ENCODE assay signal across 8 cellular contexts in genomic region chr16:82368041-82368440, GRCh38.
DNase-seq lines count a peak whose midpoint lies in the region; ATAC-seq, FAIRE-seq and TF ChIP-seq lines count a peak whose summit lies in the region.

No MANE protein-coding gene starts in this region.

- no peaks in the 10 kb centered on the region for H3K79me2 ChIP-seq in GM12878 (ENCODE audit: control insufficient read depth, insufficient read depth, low read length)

- TF ChIP-seq CTCF in Caco-2 (IDR thresholded peaks at IDR 0.05; ENCODE audit: insufficient read depth in 1 of 2, low read depth in 1 of 2, low read length in 1 of 2, severe bottlenecking in 1 of 2, unreplicated experiment in 1 of 2) (peak; percentile 46 to 63), GM12878 (IDR thresholded peaks at IDR 0.05 in 2 of 3, conservative IDR thresholded peaks at IDR 0.05 in 1 of 3; ENCODE audit: control insufficient read depth in 2 of 3, extremely low read depth in 1 of 3, insufficient read depth in 1 of 3, low read depth in 3 of 3, low read length in 3 of 3) (peak; percentile 17 to 31 (median 29); a peak in 2 of 6 replicates), kidney epithelial cell (IDR thresholded peaks at IDR 0.05; ENCODE audit: insufficient read depth, low read length, poor library complexity, severe bottlenecking) (peak; percentile 29)

- H3K9me3 ChIP-seq in Caco-2 (no peaks in the 10 kb centered on the region), GM12878 (replicated peaks; ENCODE audit: control insufficient read depth, insufficient read depth, low read length) (no peaks in the 10 kb centered on the region)

- H3K27me3 ChIP-seq in Caco-2 (replicated peaks; ENCODE audit: control insufficient read depth, insufficient read depth, low read length) (no peaks in the 10 kb centered on the region; the same call in 1 of the 2 replicates), GM12878 (replicated peaks in 1 of 2; ENCODE audit: control insufficient read depth in 2 of 2, insufficient read depth in 2 of 2, low read length in 1 of 2) (no peaks in the 10 kb centered on the region), kidney epithelial cell (ENCODE audit: control insufficient read depth, insufficient read depth, low read length) (no peaks in the 10 kb centered on the region)

- no peak overlapping the region for H3K4me3 Mint-ChIP-seq in Caco-2 (ENCODE audit: unreplicated experiment)
- no peak overlapping the region for H3K4me3 Mint-ChIP-seq in stimulated activated memory B cell treated with anti-CD40 and anti-IgM and Interleukin-4, amounts not matched to agents 10 μg/mL and 1 μg/mL and 100 μg/mL, for 72 hours
- no peak overlapping the region for H3K4me3 Mint-ChIP-seq in T-helper 2 cell treated with Interferon-gamma antibody and Interleukin-4, amounts not matched to agents 5 μg/mL and 100 μg/mL, for 36 hours

- no peak overlapping the region for H3K4me2 ChIP-seq in GM12878 (ENCODE audit: control insufficient read depth, insufficient read depth)

- no peak overlapping the region for H2AFZ ChIP-seq in GM12878 (ENCODE audit: control insufficient read depth, low read depth, low read length)

- no peaks in the 10 kb centered on the region for H4K20me1 ChIP-seq in GM12878 (ENCODE audit: control insufficient read depth, insufficient read depth)

- RAD21 ChIA-PET in GM12878 (lab: Charles Lee; ENCODE audit: unreplicated experiment): interaction anchor here (1.5 kb wide), 1 partner anchor 88 kb away, joined by 5 read pairs; no protein-coding TSS in a partner anchor

- POLR2A ChIA-PET in Caco-2 (lab: Charles Lee): no interaction called here
- POLR2A ChIA-PET in GM12878 (lab: Charles Lee): no interaction called here

- peak; percentile 62; the same call in 2 of the 3 replicates for ATAC-seq in GM12878
- no peak for ATAC-seq in stimulated activated memory B cell treated with anti-CD40 and anti-IgM and Interleukin-4, amounts not matched to agents 10 μg/mL and 1 μg/mL and 100 μg/mL, for 72 hours
- no peak for ATAC-seq in GM21786 (IDR thresholded peaks at IDR 0.05; ENCODE audit: unreplicated experiment)

- no peak overlapping the region for H3K27ac ChIP-seq in GM12878 (ENCODE audit: control insufficient read depth, insufficient read depth)

- BruUV-seq in Caco-2 (replicated peaks; lab: Mats Ljungman, UMichigan): no TSS peak
- no TSS peak for BruUV-seq in GM12878 (replicated peaks; lab: Mats Ljungman, UMichigan)

- DNase-seq in Caco-2 (peak; percentile 62), HT1080 (ENCODE audit: low read depth) (peak; percentile 50), GM12878 (ENCODE audit: low read depth, low spot score) (no peak), kidney epithelial cell (ENCODE audit: low read depth) (no peak), cerebellar nuclear complex (lab: John Stamatoyannopoulos, UW) (no peak)
- DNase-seq in T-helper 2 cell treated with Interferon-gamma antibody and Interleukin-4, amounts not matched to agents 5 μg/mL and 100 μg/mL, for 36 hours (ENCODE audit: low spot score): no peak

- no peaks in the 10 kb centered on the region for H3K36me3 ChIP-seq in Caco-2 (ENCODE audit: control insufficient read depth, insufficient read depth, low read length)
- no peaks in the 10 kb centered on the region for H3K36me3 ChIP-seq in GM12878 (ENCODE audit: control insufficient read depth in 2 of 2, insufficient read depth in 2 of 2, low read length in 1 of 2)
- H3K36me3 ChIP-seq in kidney epithelial cell (ENCODE audit: control insufficient read depth, insufficient read depth, low read length): no peaks in the 10 kb centered on the region

- H3K9me3 Mint-ChIP-seq in Caco-2 (ENCODE audit: unreplicated experiment): no peaks in the 10 kb centered on the region
- H3K9me3 Mint-ChIP-seq in stimulated activated memory B cell treated with anti-CD40 and anti-IgM and Interleukin-4, amounts not matched to agents 10 μg/mL and 1 μg/mL and 100 μg/mL, for 72 hours: no peaks in the 10 kb centered on the region
- H3K9me3 Mint-ChIP-seq in T-helper 2 cell treated with Interferon-gamma antibody and Interleukin-4, amounts not matched to agents 5 μg/mL and 100 μg/mL, for 36 hours: no peaks in the 10 kb centered on the region

- CTCF ChIA-PET in Caco-2 (lab: Charles Lee): interaction anchor here (0.6 to 1.2 kb wide), 13 partner anchors 40 to 769 kb away, joined by 3 to 27 read pairs (median 5); no protein-coding TSS in a partner anchor
- CTCF ChIA-PET in GM12878 (lab: Yijun Ruan, JAX): interaction anchor here (0.6 to 1.3 kb wide), 4 partner anchors 88 to 273 kb away, joined by 3 to 8 read pairs (median 3); no protein-coding TSS in a partner anchor

- H3K36me3 Mint-ChIP-seq in Caco-2 (ENCODE audit: insufficient read depth, unreplicated experiment): no peaks in the 10 kb centered on the region
- H3K36me3 Mint-ChIP-seq in stimulated activated memory B cell treated with anti-CD40 and anti-IgM and Interleukin-4, amounts not matched to agents 10 μg/mL and 1 μg/mL and 100 μg/mL, for 72 hours: no peaks in the 10 kb centered on the region
- H3K36me3 Mint-ChIP-seq in T-helper 2 cell treated with Interferon-gamma antibody and Interleukin-4, amounts not matched to agents 5 μg/mL and 100 μg/mL, for 36 hours (ENCODE audit: low read depth): no peaks in the 10 kb centered on the region

- no peaks in the 10 kb centered on the region for H3K4me1 Mint-ChIP-seq in Caco-2 (ENCODE audit: low read depth, unreplicated experiment)
- no peaks in the 10 kb centered on the region for H3K4me1 Mint-ChIP-seq in stimulated activated memory B cell treated with anti-CD40 and anti-IgM and Interleukin-4, amounts not matched to agents 10 μg/mL and 1 μg/mL and 100 μg/mL, for 72 hours
- H3K4me1 Mint-ChIP-seq in T-helper 2 cell treated with Interferon-gamma antibody and Interleukin-4, amounts not matched to agents 5 μg/mL and 100 μg/mL, for 36 hours (ENCODE audit: low read depth): no peaks in the 10 kb centered on the region

- peaks cover 20% of the 10 kb centered on the region for H3K27me3 Mint-ChIP-seq in Caco-2 (ENCODE audit: insufficient read depth, unreplicated experiment)
- no peaks in the 10 kb centered on the region for H3K27me3 Mint-ChIP-seq in stimulated activated memory B cell treated with anti-CD40 and anti-IgM and Interleukin-4, amounts not matched to agents 10 μg/mL and 1 μg/mL and 100 μg/mL, for 72 hours
- peaks cover 2% of the 10 kb centered on the region for H3K27me3 Mint-ChIP-seq in T-helper 2 cell treated with Interferon-gamma antibody and Interleukin-4, amounts not matched to agents 5 μg/mL and 100 μg/mL, for 36 hours (ENCODE audit: low read depth)

- no peak overlapping the region for H3K27ac Mint-ChIP-seq in Caco-2 (ENCODE audit: unreplicated experiment)
- no peak overlapping the region for H3K27ac Mint-ChIP-seq in stimulated activated memory B cell treated with anti-CD40 and anti-IgM and Interleukin-4, amounts not matched to agents 10 μg/mL and 1 μg/mL and 100 μg/mL, for 72 hours
- H3K27ac Mint-ChIP-seq in T-helper 2 cell treated with Interferon-gamma antibody and Interleukin-4, amounts not matched to agents 5 μg/mL and 100 μg/mL, for 36 hours: no peak overlapping the region

- in situ Hi-C loops in GM12878 (cut with MboI): no loop called here

- no peak for TF ChIP-seq EP300 in GM12878 (IDR thresholded peaks at IDR 0.05; ENCODE audit: borderline replicate concordance in 1 of 2, control insufficient read depth in 1 of 2, low read depth in 2 of 2, low read length in 2 of 2)

- no peak overlapping the region for H3K4me3 ChIP-seq in Caco-2 (ENCODE audit: low read depth, low read length)
- H3K4me3 ChIP-seq in GM12878: no peak overlapping the region
- H3K4me3 ChIP-seq in kidney epithelial cell (ENCODE audit: low read depth, low read length): no peak overlapping the region

- no peak for TF ChIP-seq POLR2A in GM12878 (IDR thresholded peaks at IDR 0.05; ENCODE audit: low read depth, low read length)

- H3K4me1 ChIP-seq in Caco-2: no peaks in the 10 kb centered on the region
- H3K4me1 ChIP-seq in GM12878 (ENCODE audit: control insufficient read depth, insufficient read depth, low read length): no peaks in the 10 kb centered on the region

- FAIRE-seq in GM12878 (lab: Jason Lieb, UNC): no peak

- H3K9ac ChIP-seq in GM12878 (ENCODE audit: control insufficient read depth, insufficient read depth, low read length): no peak overlapping the region

- SMC1A ChIA-PET in GM12878 (lab: Charles Lee; ENCODE audit: uncharacterized antibody, unreplicated experiment): interaction anchor here (0.6 kb wide), 1 partner anchor 17 kb away, joined by 3 read pairs; no protein-coding TSS in a partner anchor

- peak; percentile 45 for TF ChIP-seq RAD21 in GM12878 (IDR thresholded peaks at IDR 0.05; ENCODE audit: insufficient read depth, low read depth, low read length)

- intact Hi-C loops in Caco-2 (cut with micrococcal nuclease; ENCODE audit: unreplicated experiment) (loop anchor here (1.0 kb wide), 2 partner anchors 88 to 212 kb away; no protein-coding TSS in a partner anchor), GM12878 (cut with micrococcal nuclease; ENCODE audit: unreplicated experiment) (no loop called here)

TF ChIP-seq in GM12878, 131 proteins besides CTCF, POLR2A, EP300 and RAD21:
- TF ChIP-seq PKNOX1 (IDR thresholded peaks at IDR 0.05) (no peak), SMC3 (IDR thresholded peaks at IDR 0.05; ENCODE audit: borderline replicate concordance, low read length) (peak; percentile 32; the same call in 1 of the 2 replicates)

Comparison
In these comparisons a context has a peak if more than half of its experiments do, and no peak if none do; other contexts are left out.
1. DNase-seq: peak in Caco-2 (2 of 2) and HT1080 (single experiment); none in GM12878 (single experiment), kidney epithelial cell (single experiment), cerebellar nuclear complex (0 of 2) and T-helper 2 cell treated with Interferon-gamma antibody and Interleukin-4, amounts not matched to agents 5 μg/mL and 100 μg/mL, for 36 hours (single experiment).
2. Peak in every context shown above with its lines, with median percentiles within 50 percentile points of each other: CTCF ChIP-seq.